In genomic region chr7:130917669-130918128, GRCh38 we compare ENCODE assay signal across 8 cellular contexts.
DNase-seq lines count a peak whose midpoint lies in the region; FAIRE-seq and TF ChIP-seq lines count a peak whose summit lies in the region.
"Had no signal": no experiment of that assay in that cellular context is flagged by ENCODE, and none has a peak within 500 bp of the region (broad histone marks: within the 10 kb centered on the region; RNA-seq: fewer than 3 reads in every experiment).

No MANE protein-coding gene starts in this region.

- H3K4me1 ChIP-seq in endothelial cell of umbilical vein (ENCODE audit: control insufficient read depth, extremely low read depth, insufficient read depth, low read length) (peaks cover 78% of the 10 kb centered on the region), small intestine (ENCODE audit: control insufficient read depth in 2 of 2, insufficient read depth in 1 of 2, low read depth in 1 of 2, low read length in 1 of 2) (peaks cover 13 to 36% of the 10 kb centered on the region in 2 donors)

- H3K9me1 ChIP-seq in endothelial cell of umbilical vein (replicated peaks; ENCODE audit: control insufficient read depth, extremely low read depth, insufficient read depth, low read length), result no peaks in the 10 kb centered on the region

- dilution Hi-C loops in endothelial cell of umbilical vein (cut with MboI; ENCODE audit: extremely low pct_ligation_motif_present, low sequenced_read_pairs), result no loop called here

- intact Hi-C loops in endothelial cell of umbilical vein (cut with micrococcal nuclease), result no loop called here

- no peaks in the 10 kb centered on the region for H3K9me3 ChIP-seq in SK-N-MC (ENCODE audit: low read depth, low read length)
- H3K9me3 ChIP-seq in endothelial cell of umbilical vein (replicated peaks; ENCODE audit: control insufficient read depth, insufficient read depth, low read length), result no peaks in the 10 kb centered on the region
- no peaks in the 10 kb centered on the region for H3K9me3 ChIP-seq in small intestine (ENCODE audit: control insufficient read depth, low read depth)

- no peak overlapping the region for H2AFZ ChIP-seq in endothelial cell of umbilical vein (ENCODE audit: low read depth, low read length)

- FAIRE-seq in endothelial cell of umbilical vein (lab: Jason Lieb, UNC) (peak; percentile 4), small intestine (lab: Jason Lieb, UNC) (no peak)

- no TSS peak for BruUV-seq in endothelial cell of umbilical vein (replicated peaks; lab: Mats Ljungman, UMichigan)

- H3K4me2 ChIP-seq in endothelial cell of umbilical vein (ENCODE audit: insufficient read depth, low read length), result peak overlapping the region; percentile 71

- no peak for TF ChIP-seq POLR2A in endothelial cell of umbilical vein (IDR thresholded peaks at IDR 0.05; ENCODE audit: low read depth, low read length)

- no peaks in the 10 kb centered on the region for H4K20me1 ChIP-seq in endothelial cell of umbilical vein (replicated peaks; ENCODE audit: control insufficient read depth, extremely low read depth, insufficient read depth, low read length)

- H3K4me3 ChIP-seq in SK-N-MC (peak overlapping the region; percentile 64), endothelial cell of umbilical vein (replicated peaks in 1 of 3; ENCODE audit: insufficient read depth in 1 of 3, low read depth in 1 of 3, low read length in 3 of 3) (no peak overlapping the region), small intestine (ENCODE audit: low read depth in 1 of 2, low read length in 2 of 2) (no peak overlapping the region)

- POLR2A ChIA-PET in endothelial cell of umbilical vein (lab: Charles Lee), result interaction anchor here (0.8 to 1.2 kb wide), 2 partner anchors 12 to 14 kb away, joined by 3 read pairs; no protein-coding TSS in a partner anchor

- TF ChIP-seq CTCF in endothelial cell of umbilical vein (IDR thresholded peaks at IDR 0.05; ENCODE audit: extremely low read depth in 1 of 2, insufficient read depth in 1 of 2, low read depth in 1 of 2, low read length in 2 of 2), result no peak

- DNase-seq in HPDE6-E6E7 (ENCODE audit: extremely low spot score) (peak; percentile 69), SK-N-MC (ENCODE audit: low read depth, low spot score) (peak; percentile 86), endothelial cell of umbilical vein (ENCODE audit: low read depth, low spot score) (peak; percentile 76), small intestine (peak; percentile 82), NCI-H128 (lab: John Stamatoyannopoulos, UW; ENCODE audit: unreplicated experiment) (no peak), NCI-H1417 (lab: John Stamatoyannopoulos, UW) (no peak)
- DNase-seq in central memory CD4-positive, alpha-beta T cell, result no peak
- DNase-seq: NCI-H2081 had no signal

- peak overlapping the region; percentile 97 for H3K27ac ChIP-seq in SK-N-MC
- H3K27ac ChIP-seq in endothelial cell of umbilical vein (ENCODE audit: insufficient read depth, low read depth, low read length), result peak overlapping the region; percentile 67
- H3K27ac ChIP-seq in small intestine (ENCODE audit: low read depth in 1 of 2, low read length in 1 of 2), result peak overlapping the region; percentile 16 to 69

- 10 to 43% (median 14%) methylated on average over 5 of the region's 5 CpGs for WGBS in small intestine, 3 donors

- H3K36me3 ChIP-seq in SK-N-MC (ENCODE audit: insufficient read depth, low read length) (peaks cover 24% of the 10 kb centered on the region), endothelial cell of umbilical vein (ENCODE audit: control insufficient read depth in 2 of 2, extremely low read depth in 1 of 2, insufficient read depth in 2 of 2, low read length in 2 of 2) (no peaks in the 10 kb centered on the region), small intestine (ENCODE audit: control insufficient read depth in 2 of 2, insufficient read depth in 2 of 2, low read length in 2 of 2) (no peaks in the 10 kb centered on the region)

- CTCF ChIA-PET in endothelial cell of umbilical vein (lab: Charles Lee), result interaction anchor here (0.7 to 1.8 kb wide), 9 partner anchors 12 to 122 kb away, joined by 3 to 12 read pairs (median 4); no protein-coding TSS in a partner anchor

- no peaks in the 10 kb centered on the region for H3K27me3 ChIP-seq in endothelial cell of umbilical vein (ENCODE audit: control insufficient read depth in 2 of 2, insufficient read depth in 2 of 2, low read length in 2 of 2)
- H3K27me3 ChIP-seq in small intestine (ENCODE audit: control insufficient read depth in 2 of 2, insufficient read depth in 2 of 2, low read length in 2 of 2), result no peaks in the 10 kb centered on the region

- H3K79me2 ChIP-seq in endothelial cell of umbilical vein (ENCODE audit: control insufficient read depth, insufficient read depth, low read length), result peaks cover 29% of the 10 kb centered on the region

- peak overlapping the region; percentile 64 for H3K9ac ChIP-seq in SK-N-MC (ENCODE audit: insufficient read length)
- H3K9ac ChIP-seq in endothelial cell of umbilical vein (replicated peaks; ENCODE audit: extremely low read depth, insufficient read depth, low read length), result peak overlapping the region; percentile 42

TF ChIP-seq in endothelial cell of umbilical vein, 7 proteins besides CTCF, POLR2A, EP300 and RAD21:
- no peak for TF ChIP-seq POLR2AphosphoS5 (IDR thresholded peaks at IDR 0.05; ENCODE audit: insufficient read depth, low read depth, low read length)
- no peak for TF ChIP-seq MAX (IDR thresholded peaks at IDR 0.05; ENCODE audit: insufficient read depth, insufficient read length)
- TF ChIP-seq JUN (IDR thresholded peaks at IDR 0.05; ENCODE audit: borderline replicate concordance, insufficient read depth, insufficient read length, low read depth), result peak; percentile 66
- peak; percentile 95 for TF ChIP-seq FOS (IDR thresholded peaks at IDR 0.05; ENCODE audit: borderline replicate concordance, insufficient read depth, low read length)
- TF ChIP-seq GATA2 (IDR thresholded peaks at IDR 0.05; ENCODE audit: insufficient read depth, insufficient read length, low read depth, low read length), result peak; percentile 83

Comparison
In these comparisons a context has a peak if more than half of its experiments do, and no peak if none do; other contexts are left out.
1. DNase-seq: peak in HPDE6-E6E7 (single experiment), SK-N-MC (single experiment), endothelial cell of umbilical vein (single experiment) and small intestine (single experiment); none in NCI-H128 (single experiment), NCI-H1417 (0 of 3) and central memory CD4-positive, alpha-beta T cell (single experiment).
2. H3K27ac ChIP-seq: peak in every context shown above with its lines; median percentile 97 in SK-N-MC; 67 in endothelial cell of umbilical vein; 42 in small intestine.